Comparison of ENCODE assay signal across 8 cellular contexts in genomic region chr20:53582574-53583351, GRCh38. TPM values are rescaled to one million over a fixed set of nuclear protein-coding genes. Genes with fewer than 3 reads are reported as not detected.
A peak's percentile ranks its signal among the peaks of the same experiment; 100 is the strongest.
DNase-seq lines count a peak whose midpoint lies in the region; ATAC-seq, FAIRE-seq and TF ChIP-seq lines count a peak whose summit lies in the region.

No MANE protein-coding gene starts in this region.

- BruUV-seq in GM12878 (replicated peaks; lab: Mats Ljungman, UMichigan), result no TSS peak

- H3K27me3 ChIP-seq in GM12878 (replicated peaks in 1 of 2; ENCODE audit: control insufficient read depth in 2 of 2, insufficient read depth in 2 of 2, low read length in 1 of 2) (no peaks in the 10 kb centered on the region), liver (ENCODE audit: control insufficient read depth in 4 of 4, insufficient read depth in 4 of 4, low read length in 3 of 4) (no peaks in the 10 kb centered on the region), aorta (ENCODE audit: control insufficient read depth in 1 of 2, insufficient read depth in 2 of 2, low read length in 1 of 2) (no peaks in the 10 kb centered on the region)

- TF ChIP-seq POLR2A in GM12878 (IDR thresholded peaks at IDR 0.05; ENCODE audit: low read depth, low read length), result no peak

- H3K4me1 ChIP-seq in GM12878 (ENCODE audit: control insufficient read depth, insufficient read depth, low read length) (peaks cover 3% of the 10 kb centered on the region), liver (ENCODE audit: control insufficient read depth in 4 of 4, insufficient read depth in 4 of 4, low read length in 3 of 4) (peaks cover 10 to 38% (median 27%) of the 10 kb centered on the region in 4 donors), aorta (ENCODE audit: control insufficient read depth in 1 of 2, insufficient read depth in 2 of 2, low read length in 2 of 2) (no peaks in the 10 kb centered on the region), kidney (ENCODE audit: control insufficient read depth in 1 of 2, insufficient read depth in 1 of 2, low read depth in 1 of 2, low read length in 2 of 2) (peaks cover 23 to 27% of the 10 kb centered on the region in 2 donors)

- CTCF ChIA-PET in GM12878 (lab: Yijun Ruan, JAX), result interaction anchor here (0.8 to 1.8 kb wide), 4 partner anchors 125 to 360 kb away, joined by 3 to 5 read pairs (median 4); no protein-coding TSS in a partner anchor

- TF ChIP-seq CTCF in GM12878 (IDR thresholded peaks at IDR 0.05 in 2 of 3, conservative IDR thresholded peaks at IDR 0.05 in 1 of 3; ENCODE audit: control insufficient read depth in 2 of 3, extremely low read depth in 1 of 3, insufficient read depth in 1 of 3, low read depth in 3 of 3, low read length in 3 of 3) (no peak), liver (IDR thresholded peaks at IDR 0.05; ENCODE audit: low read depth, low read length, missing input control) (no peak), kidney (IDR thresholded peaks at IDR 0.05; ENCODE audit: borderline replicate concordance, extremely low read depth, insufficient read depth) (no peak)

- peak; percentile 32 for ATAC-seq in GM18870 (IDR thresholded peaks at IDR 0.05; ENCODE audit: unreplicated experiment)
- peak; percentile 40 for ATAC-seq in GM12878
- no peak for ATAC-seq in aorta (ENCODE audit: low FRiP score)
- no peak for ATAC-seq in GM19395 (IDR thresholded peaks at IDR 0.05; ENCODE audit: unreplicated experiment)

- peak overlapping the region; percentile 79 for H3K4me2 ChIP-seq in GM12878 (ENCODE audit: control insufficient read depth, insufficient read depth)

- in situ Hi-C loops in GM12878 (cut with MboI), result loop anchor here (10.0 kb wide), 1 partner anchor 262 kb away; no protein-coding TSS in a partner anchor

- DNase-seq in GM12878 (ENCODE audit: low read depth, low spot score) (no peak), stromal cell of bone marrow (ENCODE audit: low read depth) (peak; percentile 97), aorta (no peak), kidney (no peak)

- H4K20me1 ChIP-seq in GM12878 (ENCODE audit: control insufficient read depth, insufficient read depth), result no peaks in the 10 kb centered on the region

- peaks cover 96% of the 10 kb centered on the region for H3K79me2 ChIP-seq in GM12878 (ENCODE audit: control insufficient read depth, insufficient read depth, low read length)

- SMC1A ChIA-PET in GM12878 (lab: Charles Lee; ENCODE audit: uncharacterized antibody, unreplicated experiment), result interaction anchor here (0.7 to 2.6 kb wide), 19 partner anchors 12 to 480 kb away, joined by 3 to 12 read pairs (median 4); partner anchors contain the start of gene ZNF217

- WGBS in GM12878 (ENCODE audit: insufficient coverage, insufficient replicate concordance, low lambda C conversion rate, missing lambda C conversion rate), result 13% methylated on average over 13 of the region's 13 CpGs
- WGBS in liver, result 50% methylated on average over 13 of the region's 13 CpGs
- WGBS in aorta, 2 donors, result 74 to 83% methylated on average over 13 of the region's 13 CpGs

- H3K27ac ChIP-seq in GM12878 (ENCODE audit: control insufficient read depth, insufficient read depth) (peak overlapping the region; percentile 65), liver (ENCODE audit: low read depth in 1 of 2, low read length in 2 of 2) (peak overlapping the region; percentile 54 to 55), aorta (ENCODE audit: low read depth in 1 of 2, low read length in 2 of 2) (no peak overlapping the region), kidney (ENCODE audit: low read depth in 2 of 2, low read length in 2 of 2) (no peak overlapping the region)

- H3K4me3 ChIP-seq in GM12878 (peak overlapping the region; percentile 79), liver (ENCODE audit: low read depth in 1 of 3, low read length in 3 of 3) (no peak overlapping the region), aorta (ENCODE audit: low read length in 2 of 2) (no peak overlapping the region), kidney (ENCODE audit: low read length in 2 of 2) (no peak overlapping the region)

- POLR2A ChIA-PET in GM12878 (lab: Charles Lee), result interaction anchor here (0.7 to 2.0 kb wide), 8 partner anchors 9 to 480 kb away, joined by 3 to 9 read pairs (median 3); no protein-coding TSS in a partner anchor

- H3K36me3 ChIP-seq in GM12878 (ENCODE audit: control insufficient read depth in 2 of 2, insufficient read depth in 2 of 2, low read length in 1 of 2) (peaks cover 14 to 21% of the 10 kb centered on the region in 2 experiments), liver (ENCODE audit: control insufficient read depth in 4 of 4, insufficient read depth in 3 of 4, low read depth in 1 of 4, low read length in 3 of 4) (peaks cover 11 to 18% (median 14%) of the 10 kb centered on the region in 4 donors), aorta (ENCODE audit: control insufficient read depth in 1 of 2, insufficient read depth in 2 of 2, low read length in 1 of 2) (peaks cover 0 to 6% of the 10 kb centered on the region in 2 donors), kidney (ENCODE audit: control insufficient read depth in 1 of 2, insufficient read depth in 2 of 2, low read length in 2 of 2) (peaks cover 15 to 21% of the 10 kb centered on the region in 2 donors)

- TF ChIP-seq RAD21 in GM12878 (IDR thresholded peaks at IDR 0.05; ENCODE audit: insufficient read depth, low read depth, low read length) (no peak), liver (IDR thresholded peaks at IDR 0.05) (no peak)

- intact Hi-C loops in GM12878 (cut with micrococcal nuclease; ENCODE audit: unreplicated experiment) (loop anchor here (2.0 to 5.0 kb wide), 2 partner anchors 70 to 155 kb away; no protein-coding TSS in a partner anchor), aorta (cut with DNase I) (loop anchor here in 1 of 2 donors (10.0 kb wide), 1 partner anchor 242 kb away; no protein-coding TSS in a partner anchor), kidney (cut with DNase I) (no loop called here)

- H3K9ac ChIP-seq in GM12878 (ENCODE audit: control insufficient read depth, insufficient read depth, low read length), result peak overlapping the region; percentile 64
- peak overlapping the region; percentile 2 to 28 for H3K9ac ChIP-seq in liver (ENCODE audit: low read depth in 1 of 2, low read length in 2 of 2)
- H3K9ac ChIP-seq in kidney (ENCODE audit: low read length in 2 of 2), result no peak overlapping the region

- no peak for FAIRE-seq in GM12878 (lab: Jason Lieb, UNC)
- FAIRE-seq in kidney (lab: Jason Lieb, UNC), result no peak

- no peak for TF ChIP-seq EP300 in GM12878 (IDR thresholded peaks at IDR 0.05; ENCODE audit: borderline replicate concordance in 1 of 2, control insufficient read depth in 1 of 2, low read depth in 2 of 2, low read length in 2 of 2)

- H3K9me3 ChIP-seq in GM12878 (replicated peaks; ENCODE audit: control insufficient read depth, insufficient read depth, low read length), result no peaks in the 10 kb centered on the region
- no peaks in the 10 kb centered on the region for H3K9me3 ChIP-seq in liver (ENCODE audit: control insufficient read depth in 4 of 4, low read length in 3 of 4)
- no peaks in the 10 kb centered on the region for H3K9me3 ChIP-seq in aorta (ENCODE audit: control insufficient read depth, low read length)
- H3K9me3 ChIP-seq in kidney (ENCODE audit: control insufficient read depth in 1 of 2, low read length in 2 of 2), result no peaks in the 10 kb centered on the region

- RAD21 ChIA-PET in GM12878 (lab: Charles Lee; ENCODE audit: unreplicated experiment), result interaction anchor here (0.8 to 2.6 kb wide), 18 partner anchors 9 to 357 kb away, joined by 3 to 9 read pairs (median 4); no protein-coding TSS in a partner anchor

- no peak overlapping the region for H2AFZ ChIP-seq in GM12878 (ENCODE audit: control insufficient read depth, low read depth, low read length)

TF ChIP-seq in PFSK-1, 5 proteins besides CTCF, POLR2A, EP300 and RAD21 (continues in another document):
- peak; percentile 67; the same call in 1 of the 2 replicates for TF ChIP-seq SIN3A (IDR thresholded peaks at IDR 0.05; ENCODE audit: borderline replicate concordance, insufficient read depth, low read length)

TF ChIP-seq in GM12878, 131 proteins besides CTCF, POLR2A, EP300 and RAD21 (continues in another document):
- no peak for TF ChIP-seq HDGF (IDR thresholded peaks at IDR 0.05)
- TF ChIP-seq PML (IDR thresholded peaks at IDR 0.05; ENCODE audit: low read length), result no peak

TF ChIP-seq in liver, 16 proteins besides CTCF, POLR2A, EP300 and RAD21:
- TF ChIP-seq, protein P1, sequence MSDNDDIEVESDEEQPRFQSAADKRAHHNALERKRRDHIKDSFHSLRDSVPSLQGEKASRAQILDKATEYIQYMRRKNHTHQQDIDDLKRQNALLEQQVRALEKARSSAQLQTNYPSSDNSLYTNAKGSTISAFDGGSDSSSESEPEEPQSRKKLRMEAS (IDR thresholded peaks at IDR 0.05), result no peak
- TF ChIP-seq TAF1 (conservative IDR thresholded peaks at IDR 0.05), result no peak
- TF ChIP-seq JUND (IDR thresholded peaks at IDR 0.05), result peak; percentile 31 to 45
- TF ChIP-seq, protein P2, sequence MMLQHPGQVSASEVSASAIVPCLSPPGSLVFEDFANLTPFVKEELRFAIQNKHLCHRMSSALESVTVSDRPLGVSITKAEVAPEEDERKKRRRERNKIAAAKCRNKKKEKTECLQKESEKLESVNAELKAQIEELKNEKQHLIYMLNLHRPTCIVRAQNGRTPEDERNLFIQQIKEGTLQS (IDR thresholded peaks at IDR 0.05), result peak; percentile 20

RNA-seq across cellular contexts. Expression of gene ZNF217, which starts 10.9 kb away (rescaled TPM):
- polyA plus RNA-seq in PFSK-1 (2012; ENCODE audit: insufficient read length, low read depth), result 29.2 TPM
- 213 and 215 TPM in 2 replicates for total RNA-seq in GM12878 (2013; cell fraction: nucleolus; rRNA removed)
- total RNA-seq in GM12878 (2014; rRNA removed) (40.8 and 45.6 TPM in 2 replicates), GM12878 (2014; rRNA removed; fragmentation: Illumina TruSeq; extraction: Trizol) (40.2 and 40.5 TPM in 2 replicates), GM12878 (2021) (76.6 and 81.3 TPM in 2 replicates), liver (10 to 100 TPM; 14.9 to 16.3 TPM), aorta (10 to 100 TPM; 26.5 to 30.9 TPM), kidney (60.9 TPM)
- polyA plus RNA-seq in GM12878 (2011; ENCODE audit: low read depth), result 20.6 TPM
- polyA plus RNA-seq in GM12878 (2011; rRNA removed) (48.1 and 54.3 TPM in 2 replicates), GM12878 (2014; fragmentation: Illumina TruSeq; extraction: Trizol) (54.8 and 62.7 TPM in 2 replicates), GM12878 (2014; fragmentation: Nextera tagmentation; extraction: Ambion mirVana) (10 to 100 TPM in 1 of 2 experiments, 1 to 10 TPM in 1; 8.5 to 12.4 TPM), GM12878 (2014; rRNA removed) (40.4 and 43.2 TPM in 2 replicates), GM12878 (2016; fragmentation: Nextera tagmentation; extraction: Ambion mirVana) (10 to 100 TPM; 14.0 to 16.9 TPM), liver (1 to 10 TPM; 4.2 to 7.6 TPM), aorta (1 to 10 TPM; 3.4 to 4.0 TPM), kidney (ENCODE audit: insufficient read depth, low read depth, low replicate concordance) (5.0 TPM)
- polyA plus RNA-seq in GM12878 (2011; cell fraction: cytosol; rRNA removed), result 37.7 and 55.2 TPM in 2 replicates
- 47.8 and 55.7 TPM in 2 replicates for polyA plus RNA-seq in GM12878 (2011; cell fraction: nucleus; rRNA removed)
- polyA plus RNA-seq in GM12878 (2012), result 25.9 and 54.1 TPM in 2 replicates
- polyA minus RNA-seq in GM12878 (2011; rRNA and poly(A)+ RNA removed), result 87.0 and 96.8 TPM in 2 replicates
- 42.6 and 44.9 TPM in 2 replicates for polyA minus RNA-seq in GM12878 (2011; cell fraction: cytosol; rRNA and poly(A)+ RNA removed)
- 40.7 and 55.8 TPM in 2 replicates for polyA minus RNA-seq in GM12878 (2011; cell fraction: nucleus; rRNA and poly(A)+ RNA removed)

Comparison
In these comparisons a context has a peak if more than half of its experiments do, and no peak if none do; other contexts are left out.
1. ATAC-seq: peak in GM18870 (single experiment) and GM12878 (single experiment); none in aorta (single experiment) and GM19395 (single experiment).
2. H3K27ac ChIP-seq: peak in GM12878 (single experiment) and liver (2 of 2); none in aorta (0 of 2) and kidney (0 of 2).
3. H3K9ac ChIP-seq: peak in GM12878 (single experiment) and liver (2 of 2); none in kidney (0 of 2).